ENCODE assay signal across 26 cellular contexts in genomic region chr1:52454111-52454510, GRCh38.
"Had no signal": no experiment of that assay in that cellular context is flagged by ENCODE, and none has a peak within 500 bp of the region (broad histone marks: within the 10 kb centered on the region; RNA-seq: fewer than 3 reads in every experiment).

No MANE protein-coding gene starts in this region.

- H3K4me1 ChIP-seq: esophagus squamous epithelium, gastrocnemius medialis, pancreas, right atrium auricular region, stomach, thyroid gland had no signal

- H3K36me3 Mint-ChIP-seq: natural killer cell treated with Interleukin-12 subunit alpha and Interleukin-12 subunit beta and Interleukin-15 and Interleukin-18, amount 100 ng/mL, for 72 hours had no signal

- H3K9me3 Mint-ChIP-seq: effector memory CD8-positive, alpha-beta T cell; memory B cell; mesothelial cell of epicardium; naive B cell; natural killer cell treated with Interleukin-12 subunit alpha and Interleukin-12 subunit beta and Interleukin-15 and Interleukin-18, amount 100 ng/mL, for 72 hours; neural crest cell; stimulated activated effector memory CD8-positive, alpha-beta T cell treated with anti-CD3 and anti-CD28 coated beads, Interleukin-12 subunit alpha, Interleukin-12 subunit beta, amount 100 ng/mL, for 72 hours had no signal

- H3K9me3 ChIP-seq: esophagus squamous epithelium, gastrocnemius medialis, mucosa of descending colon, neutrophil, pancreas, right atrium auricular region, stomach, thyroid gland had no signal

- DNase-seq: dermis blood vessel endothelial cell; effector memory CD8-positive, alpha-beta T cell; erythroblast; esophagus squamous epithelium; foreskin fibroblast; gastrocnemius medialis; head of caudate nucleus; kidney; mucosa of descending colon; naive B cell; pancreas; stimulated activated CD4-positive, alpha-beta T cell treated with anti-CD3 and anti-CD28 coated beads, Interleukin-2, amount 100 ng/mL, for 24 hours; stimulated activated CD4-positive, alpha-beta T cell treated with anti-CD3 and anti-CD28 coated beads, Interleukin-4, amount 100 ng/mL, for 24 hours; stimulated activated naive CD4-positive, alpha-beta T cell treated with Interleukin-2 at 50 U/mL for 16 hours; stomach; thyroid gland; trophoblast cell had no signal

- H3K27ac Mint-ChIP-seq: memory B cell; mesothelial cell of epicardium; natural killer cell treated with Interleukin-12 subunit alpha and Interleukin-12 subunit beta and Interleukin-15 and Interleukin-18, amount 100 ng/mL, for 72 hours; progenitor cell of endocrine pancreas; stimulated activated effector memory CD8-positive, alpha-beta T cell treated with anti-CD3 and anti-CD28 coated beads, Interleukin-12 subunit alpha, Interleukin-12 subunit beta, amount 100 ng/mL, for 72 hours had no signal

- H3K27me3 Mint-ChIP-seq: effector memory CD8-positive, alpha-beta T cell; memory B cell; naive B cell; natural killer cell treated with Interleukin-12 subunit alpha and Interleukin-12 subunit beta and Interleukin-15 and Interleukin-18, amount 100 ng/mL, for 72 hours; progenitor cell of endocrine pancreas had no signal

- H3K4me3 ChIP-seq: esophagus squamous epithelium, gastrocnemius medialis, lung, mucosa of descending colon, pancreas, right atrium auricular region, stomach, thyroid gland had no signal

- H3K27me3 ChIP-seq: esophagus squamous epithelium, gastrocnemius medialis, neutrophil, pancreas, right atrium auricular region, stomach, thyroid gland had no signal

- H3K36me3 ChIP-seq: pancreas, right atrium auricular region, thyroid gland had no signal

- H3K27ac ChIP-seq: esophagus squamous epithelium, neutrophil, pancreas, right atrium auricular region, stomach, thyroid gland had no signal

- H3K4me3 Mint-ChIP-seq: effector memory CD8-positive, alpha-beta T cell; memory B cell; mesothelial cell of epicardium; naive B cell; natural killer cell treated with Interleukin-12 subunit alpha and Interleukin-12 subunit beta and Interleukin-15 and Interleukin-18, amount 100 ng/mL, for 72 hours; neural crest cell; stimulated activated effector memory CD8-positive, alpha-beta T cell treated with anti-CD3 and anti-CD28 coated beads, Interleukin-12 subunit alpha, Interleukin-12 subunit beta, amount 100 ng/mL, for 72 hours had no signal

- H3K4me1 Mint-ChIP-seq: memory B cell; mesothelial cell of epicardium; neural crest cell; stimulated activated effector memory CD8-positive, alpha-beta T cell treated with anti-CD3 and anti-CD28 coated beads, Interleukin-12 subunit alpha, Interleukin-12 subunit beta, amount 100 ng/mL, for 72 hours had no signal
